12 cellular contexts compared by ENCODE assay signal in genomic region chr14:103220134-103220981, GRCh38.
DNase-seq lines count a peak whose midpoint lies in the region; TF ChIP-seq lines count a peak whose summit lies in the region.
"Had no signal": no experiment of that assay in that cellular context is flagged by ENCODE, and none has a peak within 500 bp of the region (broad histone marks: within the 10 kb centered on the region; RNA-seq: fewer than 3 reads in every experiment).

No MANE protein-coding gene starts in this region.

- H3K79me2 ChIP-seq in neural progenitor cell (ENCODE audit: low read depth): no peaks in the 10 kb centered on the region

- no peaks in the 10 kb centered on the region for H3K4me1 Mint-ChIP-seq in neural progenitor cell
- H3K4me1 Mint-ChIP-seq in type B pancreatic cell (ENCODE audit: unreplicated experiment): no peaks in the 10 kb centered on the region
- H3K4me1 Mint-ChIP-seq: activated CD4-positive, alpha-beta T cell treated with anti-CD3 and anti-CD28 coated beads, Interleukin-2, amount 10 ng/mL, durations not matched to agents 24 days and 14 days had no signal

- H3K4me3 ChIP-seq in fibroblast of the aortic adventitia (ENCODE audit: low read depth, low read length): peak overlapping the region; percentile 39
- peak overlapping the region; percentile 45 for H3K4me3 ChIP-seq in neural progenitor cell

- peaks cover 28% of the 10 kb centered on the region for H3K27me3 Mint-ChIP-seq in neural progenitor cell (ENCODE audit: insufficient read depth, low read depth)
- H3K27me3 Mint-ChIP-seq in type B pancreatic cell: peaks cover 38% of the 10 kb centered on the region

- no peaks in the 10 kb centered on the region for H3K9me3 ChIP-seq in neural progenitor cell (ENCODE audit: low read depth)

- H2AFZ ChIP-seq in neural progenitor cell (replicated peaks): peak overlapping the region; percentile 60

- H3F3A ChIP-seq in neural progenitor cell (ENCODE audit: low read depth): peaks cover 4% of the 10 kb centered on the region

- no peak overlapping the region for H3K27ac Mint-ChIP-seq in neural progenitor cell
- no peak overlapping the region for H3K27ac Mint-ChIP-seq in type B pancreatic cell
- H3K27ac Mint-ChIP-seq: activated CD4-positive, alpha-beta T cell treated with anti-CD3 and anti-CD28 coated beads, Interleukin-2, amount 10 ng/mL, durations not matched to agents 24 days and 14 days; dendritic cell treated with granulocyte-macrophage colony-stimulating factor and Interleukin-4, amounts not matched to agents 40 ng/mL and 50 ng/mL, for 4 days had no signal

- no peaks in the 10 kb centered on the region for H3K9me3 Mint-ChIP-seq in neural progenitor cell
- H3K9me3 Mint-ChIP-seq in type B pancreatic cell: no peaks in the 10 kb centered on the region
- H3K9me3 Mint-ChIP-seq: activated CD4-positive, alpha-beta T cell treated with anti-CD3 and anti-CD28 coated beads, Interleukin-2, amount 10 ng/mL, durations not matched to agents 24 days and 14 days; dendritic cell treated with granulocyte-macrophage colony-stimulating factor and Interleukin-4, amounts not matched to agents 40 ng/mL and 50 ng/mL, for 4 days had no signal

- no peaks in the 10 kb centered on the region for H3K36me3 Mint-ChIP-seq in neural progenitor cell
- H3K36me3 Mint-ChIP-seq in type B pancreatic cell: no peaks in the 10 kb centered on the region

- H4K20me1 ChIP-seq in neural progenitor cell (ENCODE audit: low read depth): no peaks in the 10 kb centered on the region

- H3K27ac ChIP-seq in neural progenitor cell: no peak overlapping the region

- H3K27me3 ChIP-seq in neural progenitor cell: peaks cover 38% of the 10 kb centered on the region

- TF ChIP-seq CTCF in fibroblast of the aortic adventitia (IDR thresholded peaks at IDR 0.05; ENCODE audit: insufficient read depth, low read length) (no peak), neural progenitor cell (IDR thresholded peaks at IDR 0.05) (no peak), type B pancreatic cell (conservative IDR thresholded peaks at IDR 0.05) (no peak)

- H3K9ac ChIP-seq in neural progenitor cell: no peak overlapping the region

- H3K4me2 ChIP-seq in neural progenitor cell: peak overlapping the region; percentile 82

- H3K4me3 Mint-ChIP-seq in neural progenitor cell (peak overlapping the region; percentile 66), type B pancreatic cell (peak overlapping the region; percentile 75)
- H3K4me3 Mint-ChIP-seq: activated CD4-positive, alpha-beta T cell treated with anti-CD3 and anti-CD28 coated beads, Interleukin-2, amount 10 ng/mL, durations not matched to agents 24 days and 14 days; dendritic cell treated with granulocyte-macrophage colony-stimulating factor and Interleukin-4, amounts not matched to agents 40 ng/mL and 50 ng/mL, for 4 days had no signal

- DNase-seq in NCI-H2227 (lab: John Stamatoyannopoulos, UW; ENCODE audit: unreplicated experiment): peak; percentile 22
- DNase-seq in NCI-H2227 treated with DMSO at 0.1 percent for 48 hours (lab: John Stamatoyannopoulos, UW): no peak
- no peak for DNase-seq in fibroblast of the aortic adventitia (ENCODE audit: low read depth)
- peak; percentile 64 for DNase-seq in neural progenitor cell (ENCODE audit: low spot score)
- no peak for DNase-seq in type B pancreatic cell (ENCODE audit: extremely low spot score, unreplicated experiment)
- no peak for DNase-seq in cortex of kidney (lab: John Stamatoyannopoulos, UW)
- DNase-seq in occipital lobe (lab: John Stamatoyannopoulos, UW): no peak
- no peak for DNase-seq in kidney glomerular epithelial cell (lab: John Stamatoyannopoulos, UW)
- DNase-seq: activated CD4-positive, alpha-beta T cell treated with anti-CD3 and anti-CD28 coated beads, Interleukin-2, amount 10 ng/mL, durations not matched to agents 24 days and 14 days; activated gamma-delta T cell; NCI-H524 treated with DMSO at 0.1 percent for 48 hours had no signal

- H3K4me1 ChIP-seq in neural progenitor cell: peaks cover 8% of the 10 kb centered on the region

- H3K36me3 ChIP-seq in neural progenitor cell: no peaks in the 10 kb centered on the region

Comparison
In these comparisons a context has a peak if more than half of its experiments do, and no peak if none do; other contexts are left out.
1. DNase-seq: peak in NCI-H2227 (single experiment) and neural progenitor cell (single experiment); none in NCI-H2227 treated with DMSO at 0.1 percent for 48 hours (single experiment), fibroblast of the aortic adventitia (single experiment), type B pancreatic cell (single experiment), cortex of kidney (single experiment), occipital lobe (single experiment) and kidney glomerular epithelial cell (single experiment).